Comparison of ENCODE assay signal across 1 cellular context in the genomic region with DNA sequence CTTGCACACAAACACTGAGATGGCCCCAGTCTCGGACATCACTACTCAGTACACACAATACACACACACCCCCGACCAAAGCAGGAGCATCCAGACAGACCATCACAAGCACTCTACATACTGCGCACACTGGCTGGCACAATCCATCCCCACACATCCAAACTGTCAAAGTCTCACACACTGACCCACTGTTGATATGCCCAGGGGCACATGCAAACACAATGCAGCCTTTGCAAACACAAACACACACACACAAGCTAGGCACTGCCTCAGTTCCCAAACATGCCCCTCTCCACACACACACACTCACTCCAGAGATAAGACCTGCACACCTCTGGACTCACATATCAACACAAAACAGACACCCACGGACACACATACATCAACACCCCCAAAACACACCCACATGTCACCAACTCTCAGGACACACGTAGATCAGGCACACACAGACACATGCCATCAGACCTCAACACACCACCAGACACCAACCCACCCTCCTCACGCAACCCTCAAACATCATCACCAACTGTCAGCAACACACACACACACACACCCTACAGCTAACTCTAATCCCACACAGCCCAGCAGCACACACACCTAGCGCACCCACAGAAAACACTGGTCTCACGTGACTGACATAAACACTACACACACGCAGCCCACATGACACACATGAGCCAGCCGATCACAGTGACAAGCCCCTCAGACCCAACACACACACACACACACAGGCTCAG.
TF ChIP-seq lines count a peak whose summit lies in the region.

No MANE protein-coding gene starts in this region.

TF ChIP-seq in WTC11, 78 proteins besides CTCF, POLR2A, EP300 and RAD21 (continued from another document):
- TF ChIP-seq ZSCAN18 (CRISPR knock-in tag; IDR thresholded peaks at IDR 0.05): no peak
- TF ChIP-seq, protein P1, sequence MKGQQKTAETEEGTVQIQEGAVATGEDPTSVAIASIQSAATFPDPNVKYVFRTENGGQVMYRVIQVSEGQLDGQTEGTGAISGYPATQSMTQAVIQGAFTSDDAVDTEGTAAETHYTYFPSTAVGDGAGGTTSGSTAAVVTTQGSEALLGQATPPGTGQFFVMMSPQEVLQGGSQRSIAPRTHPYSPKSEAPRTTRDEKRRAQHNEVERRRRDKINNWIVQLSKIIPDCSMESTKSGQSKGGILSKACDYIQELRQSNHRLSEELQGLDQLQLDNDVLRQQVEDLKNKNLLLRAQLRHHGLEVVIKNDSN (CRISPR knock-in tag; IDR thresholded peaks at IDR 0.05): no peak
